8 cellular contexts compared by ENCODE assay signal in the genomic region with DNA sequence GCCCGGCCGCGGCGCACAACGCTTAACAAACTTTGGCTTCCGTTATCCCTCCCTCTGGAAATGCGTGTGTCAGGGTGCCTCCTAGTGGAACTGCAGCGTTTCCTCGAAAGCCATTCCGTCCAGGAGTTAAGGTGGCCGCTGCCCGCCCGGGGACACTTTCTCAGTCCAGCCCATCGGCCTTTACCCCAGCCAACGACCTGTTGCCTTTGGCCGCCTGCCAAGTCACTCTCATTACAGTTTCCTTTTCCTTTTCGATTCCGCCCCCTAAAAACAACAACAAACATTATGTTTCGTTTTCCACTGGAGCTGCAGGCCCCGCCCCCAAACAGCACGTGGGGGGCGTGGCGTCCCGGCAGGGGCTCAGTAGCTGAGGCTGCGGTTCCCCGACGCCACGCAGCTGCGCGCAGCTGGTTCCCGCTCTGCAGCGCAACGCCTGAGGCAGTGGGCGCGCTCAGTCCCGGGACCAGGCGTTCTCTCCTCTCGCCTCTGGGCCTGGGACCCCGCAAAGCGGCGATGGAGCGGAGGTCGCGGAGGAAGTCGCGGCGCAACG.
DNase-seq lines count a peak whose midpoint lies in the region; ATAC-seq and TF ChIP-seq lines count a peak whose summit lies in the region.

TSS of gene HERC5 (plus strand) at position 363 of the 550 bp plus-strand sequence. CDS start at position 514, 151 bp downstream.

- TF ChIP-seq CTCF in AG04449 (IDR thresholded peaks at IDR 0.05; ENCODE audit: insufficient read depth, low read length, missing control alignments), result peak; percentile 71

- H3K4me3 ChIP-seq in AG04449 (ENCODE audit: low read depth, low read length), result peak within 1 kb of the TSS; percentile 59

- POLR2A ChIA-PET in AG04449 (lab: Yijun Ruan, JAX), result no interaction called here

- CTCF ChIA-PET in AG04449 (lab: Yijun Ruan, JAX), result interaction anchor here (0.8 to 4.0 kb wide), 8 partner anchors 12 to 239 kb away, joined by 3 to 32 read pairs (median 3); no protein-coding TSS in a partner anchor

- peak; percentile 90 for ATAC-seq in HG03064 (IDR thresholded peaks at IDR 0.05; ENCODE audit: low read depth, unreplicated experiment)

- peak; percentile 90 for TF ChIP-seq POLR2A in GM18526 (IDR thresholded peaks at IDR 0.05; ENCODE audit: extremely low read depth, insufficient read length)

- DNase-seq in AG04449 (ENCODE audit: low read depth, low spot score), result peak; percentile 0
- peak; percentile 83 for DNase-seq in NCI-H345 (lab: John Stamatoyannopoulos, UW)
- peak; percentile 89 to 91 for DNase-seq in activated CD4-positive, alpha-beta T cell treated with anti-CD3 and anti-CD28 coated beads for 4 hours
- peak; percentile 87 for DNase-seq in dedifferentiated amniotic fluid mesenchymal stem cell (ENCODE audit: extremely low spot score)
- DNase-seq in left kidney (ENCODE audit: low read depth, low spot score), result peak; percentile 96
- DNase-seq in stimulated activated CD4-positive, alpha-beta T cell treated with anti-CD3 and anti-CD28 coated beads, Interleukin-1b, Interleukin-23, amount 100 ng/mL, for 48 hours, result peak; percentile 87

Comparison
In these comparisons a context has a peak if more than half of its experiments do, and no peak if none do; other contexts are left out.
1. Peak in every context shown above with its lines: DNase-seq, ATAC-seq and H3K4me3 ChIP-seq.
2. DNase-seq: peak in every context shown above with its lines; median percentile 96 in left kidney; 90 in activated CD4-positive, alpha-beta T cell treated with anti-CD3 and anti-CD28 coated beads for 4 hours; 87 in dedifferentiated amniotic fluid mesenchymal stem cell; 87 in stimulated activated CD4-positive, alpha-beta T cell treated with anti-CD3 and anti-CD28 coated beads, Interleukin-1b, Interleukin-23, amount 100 ng/mL, for 48 hours; 83 in NCI-H345; 0 in AG04449.